Comparison of ENCODE assay signal across 8 cellular contexts in genomic region chr14:75249251-75249957, GRCh38. TPM values are rescaled to one million over a fixed set of nuclear protein-coding genes. Genes with fewer than 3 reads are reported as not detected.
DNase-seq lines count a peak whose midpoint lies in the region; ATAC-seq and TF ChIP-seq lines count a peak whose summit lies in the region.

No MANE protein-coding gene starts in this region.

- CTCF ChIA-PET in HEK293 (lab: Yijun Ruan, JAX), result interaction anchor here (0.6 to 0.7 kb wide), 2 partner anchors 11 to 390 kb away, joined by 3 to 5 read pairs; no protein-coding TSS in a partner anchor

- H3K9ac ChIP-seq in iPS-20b (ENCODE audit: low read depth, low read length), result peak overlapping the region; percentile 36; the same call in 1 of the 2 replicates

- peaks cover 3% of the 10 kb centered on the region; the same call in 1 of the 2 replicates for H3K4me1 ChIP-seq in HEK293 (ENCODE audit: control insufficient read depth, insufficient read depth, low read length)
- H3K4me1 ChIP-seq in iPS-20b (ENCODE audit: insufficient read depth, low read length), result peaks cover 3% of the 10 kb centered on the region; the same call in 1 of the 2 replicates
- H3K4me1 ChIP-seq in tibial nerve, result peaks cover 0 to 7% (median under 1%) of the 10 kb centered on the region in 4 donors

- TF ChIP-seq EP300 in tibial nerve (IDR thresholded peaks at IDR 0.05), result no peak

- no peak overlapping the region for H3K27ac ChIP-seq in HEK293 (ENCODE audit: extremely low read depth, low read depth, low read length)
- no peak overlapping the region for H3K27ac ChIP-seq in iPS-20b (ENCODE audit: low read length)
- no peak overlapping the region for H3K27ac ChIP-seq in tibial nerve

- POLR2A ChIA-PET in HEK293 (lab: Yijun Ruan, JAX), result interaction anchor here (1.4 kb wide), 1 partner anchor 10 kb away, joined by 5 read pairs; no protein-coding TSS in a partner anchor

- DNase-seq in NCI-H1436 (lab: John Stamatoyannopoulos, UW), result peak; percentile 72
- peak; percentile 30 to 79 for DNase-seq in activated CD4-positive, alpha-beta T cell treated with anti-CD3 and anti-CD28 coated beads, Interleukin-2, amount 50 U/mL, for 24 hours (ENCODE audit: low read depth in 1 of 2, low spot score in 1 of 2)
- peak; percentile 68 for DNase-seq in stimulated activated CD8-positive, alpha-beta memory T cell treated with anti-CD3 and anti-CD28 coated beads, Interleukin-4, amount 100 ng/mL, for 24 hours (ENCODE audit: low read depth)
- no peak for DNase-seq in tibial nerve (ENCODE audit: low spot score in 2 of 2)
- DNase-seq in MG63, result no peak

- ATAC-seq in GM18502 (IDR thresholded peaks at IDR 0.05; ENCODE audit: poor library complexity, unreplicated experiment), result peak; percentile 87

- TF ChIP-seq CTCF in HEK293 (tag by site-specific recombination; IDR thresholded peaks at IDR 0.05) (no peak), tibial nerve (IDR thresholded peaks at IDR 0.05) (no peak)

- 68 to 73% methylated on average over 10 of the region's 10 CpGs for WGBS in tibial nerve, 2 donors

- H3K27me3 ChIP-seq in iPS-20b (ENCODE audit: insufficient read depth, low read length) (no peaks in the 10 kb centered on the region), tibial nerve (no peaks in the 10 kb centered on the region), MG63 (no peaks in the 10 kb centered on the region)

- H3K4me3 ChIP-seq in HEK293 (ENCODE audit: low read depth, low read length), result no peak overlapping the region
- H3K4me3 ChIP-seq in iPS-20b (ENCODE audit: low read length), result no peak overlapping the region
- H3K4me3 ChIP-seq in tibial nerve, result no peak overlapping the region
- no peak overlapping the region for H3K4me3 ChIP-seq in MG63

- no peaks in the 10 kb centered on the region for H3K9me3 ChIP-seq in HEK293 (ENCODE audit: control insufficient read depth, insufficient read depth, low read depth, low read length)
- no peaks in the 10 kb centered on the region for H3K9me3 ChIP-seq in iPS-20b (ENCODE audit: insufficient read depth, low read depth, low read length)
- no peaks in the 10 kb centered on the region for H3K9me3 ChIP-seq in tibial nerve
- H3K9me3 ChIP-seq in MG63, result no peaks in the 10 kb centered on the region

- H3K36me3 ChIP-seq in HEK293 (ENCODE audit: control insufficient read depth in 2 of 2, insufficient read depth in 1 of 2, low read length in 2 of 2) (no peaks in the 10 kb centered on the region), iPS-20b (ENCODE audit: insufficient read depth, low read depth, low read length) (no peaks in the 10 kb centered on the region), tibial nerve (no peaks in the 10 kb centered on the region), MG63 (no peaks in the 10 kb centered on the region)

- no peak for TF ChIP-seq POLR2A in tibial nerve (IDR thresholded peaks at IDR 0.05)

TF ChIP-seq in HEK293, 187 proteins besides CTCF, POLR2A, EP300 and RAD21 (continues in another document):
- no peak for TF ChIP-seq ZNF416 (tag by site-specific recombination; IDR thresholded peaks at IDR 0.05)
- TF ChIP-seq IKZF3 (tag by site-specific recombination; IDR thresholded peaks at IDR 0.05), result no peak
- no peak for TF ChIP-seq ZNF214 (tag by site-specific recombination; IDR thresholded peaks at IDR 0.05; ENCODE audit: borderline replicate concordance)
- TF ChIP-seq KLF16 (tag by site-specific recombination; IDR thresholded peaks at IDR 0.05), result no peak
- TF ChIP-seq ZNF398 (tag by site-specific recombination; IDR thresholded peaks at IDR 0.05), result no peak
- TF ChIP-seq ZNF629 (tag by site-specific recombination; IDR thresholded peaks at IDR 0.05), result 0 out of 2 replicates have a peak, but pooled peaks have one; percentile 13
- TF ChIP-seq PRDM4 (tag by site-specific recombination; IDR thresholded peaks at IDR 0.05), result peak; percentile 27; the same call in 1 of the 2 replicates
- TF ChIP-seq ZNF169 (tag by site-specific recombination; IDR thresholded peaks at IDR 0.05), result no peak
- no peak for TF ChIP-seq ZNF837 (tag by site-specific recombination; IDR thresholded peaks at IDR 0.05)
- TF ChIP-seq ZNF830 (tag by site-specific recombination; IDR thresholded peaks at IDR 0.05; ENCODE audit: low read depth), result no peak
- 0 out of 2 replicates have a peak, but pooled peaks have one; percentile 35 for TF ChIP-seq ZBTB44 (tag by site-specific recombination; IDR thresholded peaks at IDR 0.05)
- TF ChIP-seq, protein P1, sequence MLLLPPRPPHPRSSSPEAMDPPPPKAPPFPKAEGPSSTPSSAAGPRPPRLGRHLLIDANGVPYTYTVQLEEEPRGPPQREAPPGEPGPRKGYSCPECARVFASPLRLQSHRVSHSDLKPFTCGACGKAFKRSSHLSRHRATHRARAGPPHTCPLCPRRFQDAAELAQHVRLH (tag by site-specific recombination; IDR thresholded peaks at IDR 0.05), result no peak
- TF ChIP-seq ZNF560 (tag by site-specific recombination; IDR thresholded peaks at IDR 0.05; ENCODE audit: borderline replicate concordance), result no peak
- TF ChIP-seq, protein P2, sequence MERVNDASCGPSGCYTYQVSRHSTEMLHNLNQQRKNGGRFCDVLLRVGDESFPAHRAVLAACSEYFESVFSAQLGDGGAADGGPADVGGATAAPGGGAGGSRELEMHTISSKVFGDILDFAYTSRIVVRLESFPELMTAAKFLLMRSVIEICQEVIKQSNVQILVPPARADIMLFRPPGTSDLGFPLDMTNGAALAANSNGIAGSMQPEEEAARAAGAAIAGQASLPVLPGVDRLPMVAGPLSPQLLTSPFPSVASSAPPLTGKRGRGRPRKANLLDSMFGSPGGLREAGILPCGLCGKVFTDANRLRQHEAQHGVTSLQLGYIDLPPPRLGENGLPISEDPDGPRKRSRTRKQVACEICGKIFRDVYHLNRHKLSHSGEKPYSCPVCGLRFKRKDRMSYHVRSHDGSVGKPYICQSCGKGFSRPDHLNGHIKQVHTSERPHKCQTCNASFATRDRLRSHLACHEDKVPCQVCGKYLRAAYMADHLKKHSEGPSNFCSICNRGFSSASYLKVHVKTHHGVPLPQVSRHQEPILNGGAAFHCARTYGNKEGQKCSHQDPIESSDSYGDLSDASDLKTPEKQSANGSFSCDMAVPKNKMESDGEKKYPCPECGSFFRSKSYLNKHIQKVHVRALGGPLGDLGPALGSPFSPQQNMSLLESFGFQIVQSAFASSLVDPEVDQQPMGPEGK (tag by site-specific recombination; IDR thresholded peaks at IDR 0.05), result no peak
- TF ChIP-seq SP7 (tag by site-specific recombination; IDR thresholded peaks at IDR 0.05), result no peak
- TF ChIP-seq ZBTB20 (tag by site-specific recombination; IDR thresholded peaks at IDR 0.05), result no peak
- TF ChIP-seq KLF9 (tag by site-specific recombination; IDR thresholded peaks at IDR 0.05; ENCODE audit: low read depth), result no peak
- no peak for TF ChIP-seq ZNF510 (tag by site-specific recombination; IDR thresholded peaks at IDR 0.05; ENCODE audit: insufficient replicate concordance)
- TF ChIP-seq ZNF600 (tag by site-specific recombination; IDR thresholded peaks at IDR 0.05), result peak; percentile 30; the same call in 1 of the 2 replicates
- no peak for TF ChIP-seq ZNF707 (tag by site-specific recombination; IDR thresholded peaks at IDR 0.05)

RNA-seq across cellular contexts. Expression of gene FOS, which starts 29.2 kb away (rescaled TPM):
- total RNA-seq in tibial nerve, result 1,000 to 10,000 TPM in 1 of 4 donors, 100 to 1,000 TPM in 3; 373 to 1,352 (median 619) TPM
- total RNA-seq in MG63 (2014; rRNA removed; shearing (Covaris generic); ENCODE audit: low replicate concordance), result 1.1 and 6.6 TPM in 2 replicates

Comparison
In these comparisons a context has a peak if more than half of its experiments do, and no peak if none do; other contexts are left out.
1. DNase-seq: peak in NCI-H1436 (single experiment), activated CD4-positive, alpha-beta T cell treated with anti-CD3 and anti-CD28 coated beads, Interleukin-2, amount 50 U/mL, for 24 hours (2 of 2) and stimulated activated CD8-positive, alpha-beta memory T cell treated with anti-CD3 and anti-CD28 coated beads, Interleukin-4, amount 100 ng/mL, for 24 hours (single experiment); none in tibial nerve (0 of 2) and MG63 (single experiment).
2. RNA of gene FOS, which starts 29.2 kb away (total RNA-seq): 373 to 1,352 TPM in tibial nerve; 1.1 to 6.6 TPM in MG63; every median in the first group is over 10 times any median in the second.